ENCODE assay signal across 22 cellular contexts in genomic region chrX:122113376-122113775, GRCh38.
A peak's percentile ranks its signal among the peaks of the same experiment; 100 is the strongest.
DNase-seq lines count a peak whose midpoint lies in the region; ATAC-seq and TF ChIP-seq lines count a peak whose summit lies in the region.
"Had no signal": no experiment of that assay in that cellular context is flagged by ENCODE, and none has a peak within 500 bp of the region (broad histone marks: within the 10 kb centered on the region; RNA-seq: fewer than 3 reads in every experiment).

No MANE protein-coding gene starts in this region.

- no peak overlapping the region for H3K18ac ChIP-seq in mesendoderm (ENCODE audit: low read length)

- H3K27ac ChIP-seq in OCI-LY3 (ENCODE audit: low read length) (no peak overlapping the region), mesendoderm (ENCODE audit: low read depth, low read length) (no peak overlapping the region), mammary epithelial cell (ENCODE audit: insufficient read depth, low read depth, low read length) (no peak overlapping the region), ovary (no peak overlapping the region)
- H3K27ac ChIP-seq: GM23248, PC-9, SK-N-MC had no signal

- no TSS peak for BruUV-seq in mammary epithelial cell (replicated peaks; lab: Mats Ljungman, UMichigan)

- DNase-seq in SHP77 treated with DMSO at 0.1 percent for 48 hours (lab: John Stamatoyannopoulos, UW) (peak; percentile 1), SHP77 (lab: John Stamatoyannopoulos, UW) (no peak), HT-29 (ENCODE audit: low spot score) (peak; percentile 1), mesendoderm (peak; percentile 44), mammary epithelial cell (no peak), ovary (no peak)
- DNase-seq: Caco-2, DMS79 treated with DMSO at 0.1 percent for 48 hours, GDM1, GM23248, KBM-7, NCI-H1092 treated with DMSO at 0.1 percent for 48 hours, NCI-H1694 treated with DMSO at 0.1 percent for 48 hours, NCI-H2171 treated with DMSO at 0.1 percent for 48 hours, NCI-H510A treated with DMSO at 0.1 percent for 48 hours, PC-9, T-cell, T1000 had no signal

- CTCF ChIA-PET in mammary epithelial cell (lab: Charles Lee; ENCODE audit: low non-redundant PET), result no interaction called here

- WGBS in mesendoderm (ENCODE audit: extremely low coverage, insufficient coverage, low lambda C conversion rate), result no CpG with 5 or more reads among the region's 3 CpGs
- 82% methylated on average over 2 of the region's 3 CpGs for WGBS in mammary epithelial cell (ENCODE audit: low coverage, missing lambda C conversion rate)
- 51 to 67% (median 62%) methylated on average over 3 of the region's 3 CpGs for whole genome bisulfite sequencing in ovary, 3 donors

- TF ChIP-seq EP300 in ovary (IDR thresholded peaks at IDR 0.05), result no peak

- H3K4ac ChIP-seq in mesendoderm (ENCODE audit: low read depth, low read length), result no peak overlapping the region

- dilution Hi-C loops in mammary epithelial cell (cut with HindIII; ENCODE audit: low sequenced_read_pairs), result no loop called here

- H3K4me2 ChIP-seq in OCI-LY3 (ENCODE audit: low read length), result no peak overlapping the region; the same call in 1 of the 2 replicates
- H3K4me2 ChIP-seq in mesendoderm (ENCODE audit: low read length), result no peak overlapping the region
- H3K4me2 ChIP-seq in mammary epithelial cell (ENCODE audit: insufficient read depth, low read depth, low read length), result no peak overlapping the region
- H3K4me2 ChIP-seq: PC-9 had no signal

- H4K5ac ChIP-seq in mesendoderm (ENCODE audit: low read length), result no peak overlapping the region

- H3K9me3 ChIP-seq in OCI-LY3 (ENCODE audit: insufficient read depth, low read length), result no peaks in the 10 kb centered on the region
- no peaks in the 10 kb centered on the region for H3K9me3 ChIP-seq in mammary epithelial cell (replicated peaks; ENCODE audit: insufficient read depth, low read length)
- H3K9me3 ChIP-seq in ovary, result no peaks in the 10 kb centered on the region
- H3K9me3 ChIP-seq: Caco-2 had no signal

- H3K4me3 ChIP-seq in OCI-LY3 (ENCODE audit: low read length) (no peak overlapping the region), mesendoderm (ENCODE audit: low read length) (no peak overlapping the region), mammary epithelial cell (replicated peaks in 1 of 3; ENCODE audit: insufficient read depth in 1 of 3, low read depth in 2 of 3, low read length in 3 of 3) (no peak overlapping the region), ovary (no peak overlapping the region)
- H3K4me3 ChIP-seq: GM12878, GM23248, PC-9, SK-N-MC had no signal

- no peaks in the 10 kb centered on the region for H3K79me1 ChIP-seq in mesendoderm (ENCODE audit: low read length)

- H2BK15ac ChIP-seq in mesendoderm (replicated peaks; ENCODE audit: low read depth), result no peak overlapping the region

- H3K36me3 ChIP-seq in OCI-LY3 (replicated peaks; ENCODE audit: low read depth, low read length) (no peaks in the 10 kb centered on the region), mesendoderm (ENCODE audit: control insufficient read depth, insufficient read depth, low read length) (no peaks in the 10 kb centered on the region), mammary epithelial cell (ENCODE audit: insufficient read depth, low read length) (no peaks in the 10 kb centered on the region), ovary (no peaks in the 10 kb centered on the region)

- H2AK5ac ChIP-seq in mesendoderm (ENCODE audit: low read length), result no peak overlapping the region

- no peak overlapping the region for H3K23ac ChIP-seq in mesendoderm (ENCODE audit: low read length)

- H2AFZ ChIP-seq in OCI-LY3 (ENCODE audit: low read depth, low read length) (no peak overlapping the region; the same call in 1 of the 2 replicates), mammary epithelial cell (ENCODE audit: low read depth, low read length) (no peak overlapping the region)
- H2AFZ ChIP-seq: GM23248, PC-9 had no signal

- H3K56ac ChIP-seq in mesendoderm (ENCODE audit: low read length), result no peak overlapping the region

- no peak overlapping the region for H2BK5ac ChIP-seq in mesendoderm (ENCODE audit: low read length)

- ATAC-seq in HG03565 (IDR thresholded peaks at IDR 0.05; ENCODE audit: unreplicated experiment), result no peak
- ATAC-seq: GM12878, T-cell had no signal

- H3K27me3 ChIP-seq in OCI-LY3 (ENCODE audit: low read depth, low read length) (no peaks in the 10 kb centered on the region), mesendoderm (ENCODE audit: insufficient read depth, low read length, poor library complexity) (no peaks in the 10 kb centered on the region), mammary epithelial cell (ENCODE audit: insufficient read depth, low read length) (no peaks in the 10 kb centered on the region), ovary (no peaks in the 10 kb centered on the region)

- TF ChIP-seq CTCF in OCI-LY3 (IDR thresholded peaks at IDR 0.05; ENCODE audit: low read depth, low read length), result peak; percentile 15; the same call in 1 of the 2 replicates
- TF ChIP-seq CTCF in mammary epithelial cell (conservative IDR thresholded peaks at IDR 0.05 in 1 of 2, IDR thresholded peaks at IDR 0.05 in 1 of 2; ENCODE audit: extremely low read depth in 1 of 2, insufficient read depth in 1 of 2, low read depth in 1 of 2, low read length in 2 of 2), result no peak
- TF ChIP-seq CTCF in ovary (IDR thresholded peaks at IDR 0.05), result no peak

- intact Hi-C loops in mammary epithelial cell (cut with micrococcal nuclease), result no loop called here
- intact Hi-C loops in ovary (cut with DNase I), result no loop called here

- H3K79me2 ChIP-seq in OCI-LY3 (ENCODE audit: low read length), result no peaks in the 10 kb centered on the region
- no peaks in the 10 kb centered on the region for H3K79me2 ChIP-seq in mesendoderm (ENCODE audit: control insufficient read depth, insufficient read depth, low read length)
- H3K79me2 ChIP-seq in mammary epithelial cell (ENCODE audit: insufficient read depth, low read length), result no peaks in the 10 kb centered on the region

- H3K9ac ChIP-seq in OCI-LY3 (ENCODE audit: low read length), result no peak overlapping the region
- H3K9ac ChIP-seq in mesendoderm (ENCODE audit: low read length), result no peak overlapping the region
- H3K9ac ChIP-seq in mammary epithelial cell (ENCODE audit: insufficient read depth, low read length), result no peak overlapping the region
- H3K9ac ChIP-seq: GM23248 had no signal

- no peak overlapping the region for H4K8ac ChIP-seq in mesendoderm (ENCODE audit: low read depth, low read length)

- H3K4me1 ChIP-seq in OCI-LY3 (ENCODE audit: low read length) (peaks cover 11% of the 10 kb centered on the region; the same call in 1 of the 2 replicates), mesendoderm (ENCODE audit: control insufficient read depth, low read depth, low read length) (no peaks in the 10 kb centered on the region), mammary epithelial cell (ENCODE audit: insufficient read depth, low read length) (no peaks in the 10 kb centered on the region), ovary (ENCODE audit: insufficient read depth) (no peaks in the 10 kb centered on the region)
- H3K4me1 ChIP-seq: Caco-2 had no signal

- in situ Hi-C loops in mammary epithelial cell (cut with MboI; ENCODE audit: low sequenced_read_pairs in 2 of 2), result no loop called here

- no peak for TF ChIP-seq POLR2A in ovary (IDR thresholded peaks at IDR 0.05)

- H4K20me1 ChIP-seq in OCI-LY3 (ENCODE audit: insufficient read depth, low read length) (no peaks in the 10 kb centered on the region), mammary epithelial cell (ENCODE audit: insufficient read depth, low read length) (no peaks in the 10 kb centered on the region)

- H2BK120ac ChIP-seq in mesendoderm (ENCODE audit: low read depth, low read length), result no peak overlapping the region

Comparison
In these comparisons a context has a peak if more than half of its experiments do, and no peak if none do; other contexts are left out.
1. DNase-seq: peak in SHP77 treated with DMSO at 0.1 percent for 48 hours (single experiment), HT-29 (single experiment) and mesendoderm (single experiment); none in SHP77 (0 of 2), mammary epithelial cell (single experiment) and ovary (0 of 5).